Comparison of ENCODE assay signal across 17 cellular contexts in the genomic region with DNA sequence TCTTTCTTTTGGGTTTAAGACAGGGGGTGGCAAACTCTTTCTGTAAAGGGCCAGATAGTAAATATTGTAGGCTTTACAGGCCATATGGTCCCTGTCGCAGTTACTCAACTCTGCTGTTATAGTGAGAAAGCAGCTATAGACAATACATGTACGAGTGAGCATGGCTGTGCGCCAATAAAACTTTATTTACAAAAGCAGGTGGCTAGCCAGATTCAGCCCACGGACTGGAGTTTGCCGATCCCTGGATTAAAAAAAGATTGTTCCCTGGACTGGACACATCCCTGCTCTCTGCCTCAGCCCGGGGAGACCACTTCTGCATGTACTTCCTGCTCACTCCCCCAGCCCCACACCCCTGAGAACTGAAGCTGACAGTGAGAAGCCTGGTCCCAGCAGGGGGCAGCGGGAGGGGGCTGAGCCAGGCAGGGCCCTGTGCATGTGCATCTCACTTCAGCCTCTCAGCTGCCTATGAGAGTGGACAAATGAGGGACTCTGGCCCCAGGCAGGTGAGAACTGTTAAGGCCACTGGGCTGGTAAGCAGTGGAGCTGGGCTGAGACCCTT.
DNase-seq lines count a peak whose midpoint lies in the region; ATAC-seq and TF ChIP-seq lines count a peak whose summit lies in the region.
"Had no signal": no experiment of that assay in that cellular context is flagged by ENCODE, and none has a peak within 500 bp of the region (broad histone marks: within the 10 kb centered on the region; RNA-seq: fewer than 3 reads in every experiment).

No MANE protein-coding gene starts in this region.

- H4K20me1 ChIP-seq in mammary epithelial cell (ENCODE audit: insufficient read depth, low read length): no peaks in the 10 kb centered on the region

- no peak for TF ChIP-seq CTCF in HEK293 (tag by site-specific recombination; IDR thresholded peaks at IDR 0.05)
- 0 out of 2 replicates have a peak, but pooled peaks have one; percentile 27 for TF ChIP-seq CTCF in WERI-Rb-1 (IDR thresholded peaks at IDR 0.05; ENCODE audit: low read depth, low read length)
- TF ChIP-seq CTCF in mammary epithelial cell (conservative IDR thresholded peaks at IDR 0.05 in 1 of 2, IDR thresholded peaks at IDR 0.05 in 1 of 2; ENCODE audit: extremely low read depth in 1 of 2, insufficient read depth in 1 of 2, low read depth in 1 of 2, low read length in 2 of 2): no peak
- TF ChIP-seq CTCF in GM20000 (IDR thresholded peaks at IDR 0.05; ENCODE audit: extremely low read depth, missing control alignments): no peak

- no peaks in the 10 kb centered on the region for H3K79me2 ChIP-seq in mammary epithelial cell (ENCODE audit: insufficient read depth, low read length)

- H3K9me3 ChIP-seq in HEK293 (ENCODE audit: control insufficient read depth, insufficient read depth, low read depth, low read length) (no peaks in the 10 kb centered on the region), WERI-Rb-1 (ENCODE audit: severe bottlenecking) (peaks cover 10% of the 10 kb centered on the region), mammary epithelial cell (replicated peaks; ENCODE audit: insufficient read depth, low read length) (no peaks in the 10 kb centered on the region)
- H3K9me3 ChIP-seq: SJSA1 had no signal

- no peak overlapping the region for H3K9ac ChIP-seq in mammary epithelial cell (ENCODE audit: insufficient read depth, low read length)

- CTCF ChIA-PET in HEK293 (lab: Yijun Ruan, JAX) (no interaction called here), mammary epithelial cell (lab: Charles Lee; ENCODE audit: low non-redundant PET) (no interaction called here)

- H2AFZ ChIP-seq in mammary epithelial cell (ENCODE audit: low read depth, low read length): no peak overlapping the region

- H3K27me3 ChIP-seq in WERI-Rb-1 (ENCODE audit: insufficient read depth, low read depth, severe bottlenecking) (no peaks in the 10 kb centered on the region), mammary epithelial cell (ENCODE audit: insufficient read depth, low read length) (no peaks in the 10 kb centered on the region)
- H3K27me3 ChIP-seq: SJSA1 had no signal

- H3K4me3 ChIP-seq in HEK293 (ENCODE audit: low read depth, low read length): no peak overlapping the region
- H3K4me3 ChIP-seq in WERI-Rb-1 (ENCODE audit: low read depth, low read length): no peak overlapping the region
- H3K4me3 ChIP-seq in mammary epithelial cell (replicated peaks in 1 of 3; ENCODE audit: insufficient read depth in 1 of 3, low read depth in 2 of 3, low read length in 3 of 3): no peak overlapping the region
- H3K4me3 ChIP-seq: GM12878, SJSA1 had no signal

- no peak overlapping the region for H3K4me2 ChIP-seq in mammary epithelial cell (ENCODE audit: insufficient read depth, low read depth, low read length)

- 59% methylated on average over 7 of the region's 7 CpGs for WGBS in mammary epithelial cell (ENCODE audit: low coverage, missing lambda C conversion rate)

- ATAC-seq in GM19395 (IDR thresholded peaks at IDR 0.05; ENCODE audit: unreplicated experiment): no peak
- ATAC-seq: GM12878 had no signal

- in situ Hi-C loops in mammary epithelial cell (cut with MboI; ENCODE audit: low sequenced_read_pairs in 2 of 2): no loop called here

- H3K36me3 ChIP-seq in HEK293 (ENCODE audit: control insufficient read depth in 2 of 2, insufficient read depth in 1 of 2, low read length in 2 of 2): no peaks in the 10 kb centered on the region
- H3K36me3 ChIP-seq in WERI-Rb-1: no peaks in the 10 kb centered on the region
- H3K36me3 ChIP-seq in mammary epithelial cell (ENCODE audit: insufficient read depth, low read length): no peaks in the 10 kb centered on the region
- H3K36me3 ChIP-seq: SJSA1 had no signal

- intact Hi-C loops in posterior vena cava (cut with DNase I): no loop called here
- intact Hi-C loops in mammary epithelial cell (cut with micrococcal nuclease): no loop called here

- POLR2A ChIA-PET in HEK293 (lab: Yijun Ruan, JAX): no interaction called here

- H3K27ac ChIP-seq in HEK293 (ENCODE audit: extremely low read depth, low read depth, low read length): no peak overlapping the region
- peak overlapping the region; percentile 26; the same call in 1 of the 2 replicates for H3K27ac ChIP-seq in WERI-Rb-1
- no peak overlapping the region for H3K27ac ChIP-seq in mammary epithelial cell (ENCODE audit: insufficient read depth, low read depth, low read length)
- H3K27ac ChIP-seq: 22Rv1, SJSA1 had no signal

- DNase-seq in NCI-H1092 treated with DMSO at 0.1 percent for 48 hours (lab: John Stamatoyannopoulos, UW) (peak; percentile 4), NCI-H1092 (lab: John Stamatoyannopoulos, UW) (no peak), WERI-Rb-1 (peak; percentile 45), posterior vena cava (ENCODE audit: low spot score) (peak; percentile 65), mammary epithelial cell (no peak), GM20000 (ENCODE audit: low spot score) (no peak)
- DNase-seq: CD8-positive, alpha-beta memory T cell; DND-41; GDM1; IMR-90; Kasumi-1; NCI-H1417 had no signal

- dilution Hi-C loops in mammary epithelial cell (cut with HindIII; ENCODE audit: low sequenced_read_pairs): loop anchor here (5.0 kb wide), 1 partner anchor 63 kb away; no protein-coding TSS in a partner anchor

- H3K4me1 ChIP-seq in HEK293 (ENCODE audit: control insufficient read depth, insufficient read depth, low read length): no peaks in the 10 kb centered on the region
- no peaks in the 10 kb centered on the region for H3K4me1 ChIP-seq in mammary epithelial cell (ENCODE audit: insufficient read depth, low read length)
- H3K4me1 ChIP-seq: SJSA1 had no signal

- no TSS peak for BruUV-seq in mammary epithelial cell (replicated peaks; lab: Mats Ljungman, UMichigan)

TF ChIP-seq in HEK293, 187 proteins besides CTCF, POLR2A, EP300 and RAD21:
- no peak for TF ChIP-seq YY1 (tag by site-specific recombination; IDR thresholded peaks at IDR 0.05)
- peak; percentile 49 for TF ChIP-seq ZIC2 (tag by site-specific recombination; IDR thresholded peaks at IDR 0.05)

Comparison
In these comparisons a context has a peak if more than half of its experiments do, and no peak if none do; other contexts are left out.
1. DNase-seq: peak in NCI-H1092 treated with DMSO at 0.1 percent for 48 hours (single experiment), WERI-Rb-1 (single experiment) and posterior vena cava (single experiment); none in NCI-H1092 (single experiment), mammary epithelial cell (single experiment) and GM20000 (single experiment).